9 cellular contexts compared by ENCODE assay signal in genomic region chr4:67575232-67575888, GRCh38. TPM values are rescaled to one million over a fixed set of nuclear protein-coding genes. Genes with fewer than 3 reads are reported as not detected.
A peak's percentile ranks its signal among the peaks of the same experiment; 100 is the strongest.
DNase-seq lines count a peak whose midpoint lies in the region; ATAC-seq and TF ChIP-seq lines count a peak whose summit lies in the region.
"Had no signal": no experiment of that assay in that cellular context is flagged by ENCODE, and none has a peak within 500 bp of the region (broad histone marks: within the 10 kb centered on the region; RNA-seq: fewer than 3 reads in every experiment).

No MANE protein-coding gene starts in this region.

- H3K27me3 Mint-ChIP-seq in CD4-positive, alpha-beta T cell = no peaks in the 10 kb centered on the region
- H3K27me3 Mint-ChIP-seq in immature natural killer cell (ENCODE audit: low read depth in 3 of 3) = peaks cover 0 to 1% (median 0%) of the 10 kb centered on the region in 3 donors

- ATAC-seq in CD4-positive, alpha-beta T cell (ENCODE audit: poor library complexity) = peak; percentile 87
- peak; percentile 87 for ATAC-seq in HG03103 (IDR thresholded peaks at IDR 0.05; ENCODE audit: low read depth, unreplicated experiment)

- H3K27ac ChIP-seq in CD4-positive, alpha-beta T cell (ENCODE audit: low read depth, low read length) = no peak overlapping the region

- peaks cover 66% of the 10 kb centered on the region for H3K4me1 Mint-ChIP-seq in CD4-positive, alpha-beta T cell (ENCODE audit: low read depth)
- peaks cover 16 to 34% of the 10 kb centered on the region in 2 donors for H3K4me1 Mint-ChIP-seq in immature natural killer cell

- no peaks in the 10 kb centered on the region for H3K27me3 ChIP-seq in CD4-positive, alpha-beta T cell (ENCODE audit: control insufficient read depth, insufficient read depth, low read length)

- H3K9me3 ChIP-seq in CD4-positive, alpha-beta T cell (ENCODE audit: control insufficient read depth, low read length) = no peaks in the 10 kb centered on the region

- no peak for DNase-seq in CD4-positive, alpha-beta T cell
- DNase-seq in GM19240 (ENCODE audit: insufficient read length, low spot score) (peak; percentile 25), NCI-H774 (lab: John Stamatoyannopoulos, UW) (peak; percentile 19), immature natural killer cell (no peak), superior temporal gyrus (ENCODE audit: extremely low spot score) (no peak), putamen (ENCODE audit: low spot score) (no peak)
- DNase-seq in stimulated activated naive CD4-positive, alpha-beta T cell treated with Interleukin-2 at 50 U/mL for 16 hours (lab: John Stamatoyannopoulos, UW) = no peak

- no peak for TF ChIP-seq CTCF in CD4-positive, alpha-beta T cell (IDR thresholded peaks at IDR 0.05)

- H3K4me3 Mint-ChIP-seq in CD4-positive, alpha-beta T cell = peak overlapping the region; percentile 45
- H3K4me3 Mint-ChIP-seq in immature natural killer cell = peak overlapping the region; percentile 22 to 50 (median 42)

- H3K9me3 Mint-ChIP-seq in CD4-positive, alpha-beta T cell = no peaks in the 10 kb centered on the region
- H3K9me3 Mint-ChIP-seq in immature natural killer cell = no peaks in the 10 kb centered on the region

- POLR2A ChIA-PET in CD4-positive, alpha-beta T cell (lab: Charles Lee) = interaction anchor here (1.0 kb wide), 1 partner anchor 30 kb away, joined by 4 read pairs; the partner anchor contains the start of gene CENPC

- peak overlapping the region; percentile 75 for H3K27ac Mint-ChIP-seq in CD4-positive, alpha-beta T cell
- peak overlapping the region; percentile 8 to 80 (median 68) for H3K27ac Mint-ChIP-seq in immature natural killer cell

- CTCF ChIA-PET in CD4-positive, alpha-beta T cell (lab: Charles Lee) = no interaction called here

- intact Hi-C loops in CD4-positive, alpha-beta T cell (cut with DNase I, micrococcal nuclease) = no loop called here

- H3K36me3 Mint-ChIP-seq in CD4-positive, alpha-beta T cell (ENCODE audit: low read depth) = peaks cover 3% of the 10 kb centered on the region
- peaks cover 0 to 34% (median 29%) of the 10 kb centered on the region in 3 donors for H3K36me3 Mint-ChIP-seq in immature natural killer cell

RNA-seq across cellular contexts. Expression of gene STAP1, which starts 16.8 kb away (rescaled TPM):
- total RNA-seq in CD4-positive, alpha-beta T cell = 1 to 10 TPM; 2.7 to 3.6 TPM
- polyA plus RNA-seq in immature natural killer cell = 10 to 100 TPM; 11.4 to 20.8 (median 19.1) TPM
- total RNA-seq: myocyte had no signal

RNA-seq across cellular contexts. Expression of gene CENPC, which starts 30.1 kb away (rescaled TPM):
- total RNA-seq in CD4-positive, alpha-beta T cell = 100 to 1,000 TPM; 115 to 116 TPM
- 10 to 100 TPM in 2 of 3 donors, 1 to 10 TPM in 1; 6.6 to 21.9 (median 14.2) TPM for polyA plus RNA-seq in immature natural killer cell

Comparison
In these comparisons a context has a peak if more than half of its experiments do, and no peak if none do; other contexts are left out.
1. DNase-seq: peak in GM19240 (single experiment) and NCI-H774 (single experiment); none in CD4-positive, alpha-beta T cell (0 of 10), immature natural killer cell (0 of 3), stimulated activated naive CD4-positive, alpha-beta T cell treated with Interleukin-2 at 50 U/mL for 16 hours (single experiment), superior temporal gyrus (single experiment) and putamen (single experiment).